In genomic region chr6:25009351-25009750, GRCh38 we compare ENCODE assay signal across 23 cellular contexts.
A peak's percentile ranks its signal among the peaks of the same experiment; 100 is the strongest.
DNase-seq lines count a peak whose midpoint lies in the region; ATAC-seq and TF ChIP-seq lines count a peak whose summit lies in the region.
"Had no signal": no experiment of that assay in that cellular context is flagged by ENCODE, and none has a peak within 500 bp of the region (broad histone marks: within the 10 kb centered on the region; RNA-seq: fewer than 3 reads in every experiment).

No MANE protein-coding gene starts in this region.

- peaks cover 64% of the 10 kb centered on the region for H3K4me1 ChIP-seq in CD4-positive, CD25-positive, alpha-beta regulatory T cell (ENCODE audit: control insufficient read depth, insufficient read depth, low read length, poor library complexity, severe bottlenecking)

- H3K27ac ChIP-seq in CD4-positive, CD25-positive, alpha-beta regulatory T cell (ENCODE audit: insufficient read depth, low read length, poor library complexity, severe bottlenecking): peak overlapping the region; percentile 15
- H3K27ac ChIP-seq: 22Rv1, body of pancreas, coronary artery, PC-9, SJSA1, thoracic aorta had no signal

- H3K27me3 ChIP-seq in CD4-positive, CD25-positive, alpha-beta regulatory T cell (ENCODE audit: control insufficient read depth, insufficient read depth, low read length): no peaks in the 10 kb centered on the region
- H3K27me3 ChIP-seq: body of pancreas, SJSA1 had no signal

- peaks cover 8% of the 10 kb centered on the region for H3K36me3 ChIP-seq in CD4-positive, CD25-positive, alpha-beta regulatory T cell (ENCODE audit: control insufficient read depth, insufficient read depth, low read length)
- H3K36me3 ChIP-seq: SJSA1, thoracic aorta had no signal

- POLR2A ChIA-PET in activated B cell treated with CpG ODN at 0.5 μM for 24 hours (lab: Charles Lee): interaction anchor here (1.4 kb wide), 1 partner anchor 58 kb away, joined by 3 read pairs; no protein-coding TSS in a partner anchor

- H3K4me1 Mint-ChIP-seq in T-helper 1 cell treated with Interleukin-12 subunit alpha and Interleukin-12 subunit beta and Interleukin-4 antibody, amounts not matched to agents 30 μg/mL and 1 μg/mL, for 36 hours (ENCODE audit: low read depth): peaks cover 54% of the 10 kb centered on the region
- H3K4me1 Mint-ChIP-seq in CD4-positive, CD25-positive, alpha-beta regulatory T cell: peaks cover 36 to 92% (median 71%) of the 10 kb centered on the region in 4 donors
- H3K4me1 Mint-ChIP-seq in activated B cell treated with CpG ODN at 0.5 μM for 24 hours: peaks cover 86% of the 10 kb centered on the region
- H3K4me1 Mint-ChIP-seq in effector memory CD8-positive, alpha-beta T cell (ENCODE audit: low read depth in 2 of 2): peaks cover 53 to 69% of the 10 kb centered on the region in 2 donors
- peaks cover 82% of the 10 kb centered on the region for H3K4me1 Mint-ChIP-seq in HFFc6 (ENCODE audit: low read depth)
- H3K4me1 Mint-ChIP-seq: neural crest cell had no signal

- no peaks in the 10 kb centered on the region for H3K36me3 Mint-ChIP-seq in T-helper 1 cell treated with Interleukin-12 subunit alpha and Interleukin-12 subunit beta and Interleukin-4 antibody, amounts not matched to agents 30 μg/mL and 1 μg/mL, for 36 hours (ENCODE audit: low read depth)
- peaks cover 3% of the 10 kb centered on the region for H3K36me3 Mint-ChIP-seq in CD4-positive, CD25-positive, alpha-beta regulatory T cell
- H3K36me3 Mint-ChIP-seq in activated B cell treated with CpG ODN at 0.5 μM for 24 hours (ENCODE audit: low read depth) (peaks cover 60% of the 10 kb centered on the region), HFFc6 (ENCODE audit: low read depth) (no peaks in the 10 kb centered on the region)
- no peaks in the 10 kb centered on the region for H3K36me3 Mint-ChIP-seq in effector memory CD8-positive, alpha-beta T cell (ENCODE audit: insufficient read depth)

- peak overlapping the region; percentile 77 for H3K27ac Mint-ChIP-seq in T-helper 1 cell treated with Interleukin-12 subunit alpha and Interleukin-12 subunit beta and Interleukin-4 antibody, amounts not matched to agents 30 μg/mL and 1 μg/mL, for 36 hours
- peak overlapping the region; percentile 40 to 87 (median 56) for H3K27ac Mint-ChIP-seq in CD4-positive, CD25-positive, alpha-beta regulatory T cell
- H3K27ac Mint-ChIP-seq in activated B cell treated with CpG ODN at 0.5 μM for 24 hours (peak overlapping the region; percentile 30), HFFc6 (no peak overlapping the region)
- peak overlapping the region; percentile 52 to 80 for H3K27ac Mint-ChIP-seq in effector memory CD8-positive, alpha-beta T cell

- intact Hi-C loops in activated B cell treated with CpG ODN at 0.5 μM for 24 hours (cut with micrococcal nuclease): no loop called here

- H3K9me3 Mint-ChIP-seq in T-helper 1 cell treated with Interleukin-12 subunit alpha and Interleukin-12 subunit beta and Interleukin-4 antibody, amounts not matched to agents 30 μg/mL and 1 μg/mL, for 36 hours: no peaks in the 10 kb centered on the region
- no peaks in the 10 kb centered on the region for H3K9me3 Mint-ChIP-seq in CD4-positive, CD25-positive, alpha-beta regulatory T cell
- H3K9me3 Mint-ChIP-seq in activated B cell treated with CpG ODN at 0.5 μM for 24 hours (no peaks in the 10 kb centered on the region), HFFc6 (no peaks in the 10 kb centered on the region)
- H3K9me3 Mint-ChIP-seq in effector memory CD8-positive, alpha-beta T cell: no peaks in the 10 kb centered on the region
- H3K9me3 Mint-ChIP-seq: neural crest cell had no signal

- no peaks in the 10 kb centered on the region for H3K27me3 Mint-ChIP-seq in T-helper 1 cell treated with Interleukin-12 subunit alpha and Interleukin-12 subunit beta and Interleukin-4 antibody, amounts not matched to agents 30 μg/mL and 1 μg/mL, for 36 hours (ENCODE audit: low read depth)
- H3K27me3 Mint-ChIP-seq in CD4-positive, CD25-positive, alpha-beta regulatory T cell: no peaks in the 10 kb centered on the region
- H3K27me3 Mint-ChIP-seq in activated B cell treated with CpG ODN at 0.5 μM for 24 hours (no peaks in the 10 kb centered on the region), HFFc6 (ENCODE audit: insufficient read depth) (no peaks in the 10 kb centered on the region)
- H3K27me3 Mint-ChIP-seq in effector memory CD8-positive, alpha-beta T cell: no peaks in the 10 kb centered on the region

- no peaks in the 10 kb centered on the region for H3K9me3 ChIP-seq in CD4-positive, CD25-positive, alpha-beta regulatory T cell (ENCODE audit: control insufficient read depth in 2 of 2, low read length in 2 of 2)
- H3K9me3 ChIP-seq: body of pancreas, SJSA1, thoracic aorta had no signal

- H3K4me3 Mint-ChIP-seq in T-helper 1 cell treated with Interleukin-12 subunit alpha and Interleukin-12 subunit beta and Interleukin-4 antibody, amounts not matched to agents 30 μg/mL and 1 μg/mL, for 36 hours: peak overlapping the region; percentile 50
- peak overlapping the region in 3 of 4 donors; percentile 42 to 75 (median 59) for H3K4me3 Mint-ChIP-seq in CD4-positive, CD25-positive, alpha-beta regulatory T cell
- H3K4me3 Mint-ChIP-seq in activated B cell treated with CpG ODN at 0.5 μM for 24 hours (no peak overlapping the region), HFFc6 (no peak overlapping the region)
- H3K4me3 Mint-ChIP-seq in effector memory CD8-positive, alpha-beta T cell: no peak overlapping the region
- H3K4me3 Mint-ChIP-seq: neural crest cell had no signal

- TF ChIP-seq CTCF in activated B cell treated with CpG ODN at 0.5 μM for 24 hours (IDR thresholded peaks at IDR 0.05) (no peak), HFFc6 (IDR thresholded peaks at IDR 0.05) (no peak)

- DNase-seq in T-helper 1 cell (no peak), activated B cell treated with CpG ODN at 0.5 μM for 24 hours (no peak), HFFc6 (no peak)
- peak in 1 of 3 donors; percentile 32 for DNase-seq in CD4-positive, CD25-positive, alpha-beta regulatory T cell
- DNase-seq in effector memory CD8-positive, alpha-beta T cell: no peak
- DNase-seq: activated gamma-delta T cell treated with Interleukin-2 at 50 U/mL for 16 hours; body of pancreas; foreskin fibroblast; hippocampal formation; mesendoderm; NCI-H1417 treated with DMSO at 0.1 percent for 48 hours; NCI-H69; PC-9; stimulated activated CD4-positive, alpha-beta T cell treated with anti-CD3 and anti-CD28 coated beads, Interleukin-4, amount 100 ng/mL, for 4 hours had no signal

- no peak for ATAC-seq in CD4-positive, CD25-positive, alpha-beta regulatory T cell (ENCODE audit: low read depth in 2 of 2)
- ATAC-seq in activated B cell treated with CpG ODN at 0.5 μM for 24 hours (ENCODE audit: low read depth) (no peak), GM19035 (IDR thresholded peaks at IDR 0.05; ENCODE audit: unreplicated experiment) (no peak), GM18868 (IDR thresholded peaks at IDR 0.05; ENCODE audit: unreplicated experiment) (no peak)
- ATAC-seq in effector memory CD8-positive, alpha-beta T cell (replicated peaks): no peak
- ATAC-seq: body of pancreas had no signal

- H3K4me3 ChIP-seq in CD4-positive, CD25-positive, alpha-beta regulatory T cell (ENCODE audit: low read depth, low read length): peak overlapping the region; percentile 56
- H3K4me3 ChIP-seq: body of pancreas, coronary artery, PC-9, SJSA1, smooth muscle cell, thoracic aorta had no signal

- CTCF ChIA-PET in activated B cell treated with CpG ODN at 0.5 μM for 24 hours (lab: Charles Lee): interaction anchor here (1.0 to 1.3 kb wide), 3 partner anchors 17 to 153 kb away, joined by 4 to 8 read pairs (median 5); no protein-coding TSS in a partner anchor

Comparison
In these comparisons a context has a peak if more than half of its experiments do, and no peak if none do; other contexts are left out.
1. H3K4me3 Mint-ChIP-seq: peak in T-helper 1 cell treated with Interleukin-12 subunit alpha and Interleukin-12 subunit beta and Interleukin-4 antibody, amounts not matched to agents 30 μg/mL and 1 μg/mL, for 36 hours (single experiment) and CD4-positive, CD25-positive, alpha-beta regulatory T cell (3 of 4); none in activated B cell treated with CpG ODN at 0.5 μM for 24 hours (single experiment), effector memory CD8-positive, alpha-beta T cell (0 of 2) and HFFc6 (single experiment).